ENCODE assay signal across 41 cellular contexts in genomic region chr9:135641745-135642144, GRCh38. TPM values are rescaled to one million over a fixed set of nuclear protein-coding genes. Genes with fewer than 3 reads are reported as not detected.
DNase-seq lines count a peak whose midpoint lies in the region; ATAC-seq, FAIRE-seq and TF ChIP-seq lines count a peak whose summit lies in the region.
"Had no signal": no experiment of that assay in that cellular context is flagged by ENCODE, and none has a peak within 500 bp of the region (broad histone marks: within the 10 kb centered on the region; RNA-seq: fewer than 3 reads in every experiment).

No MANE protein-coding gene starts in this region.

- H3K4me1 ChIP-seq in GM23338 (ENCODE audit: insufficient read depth) (no peaks in the 10 kb centered on the region), OCI-LY7 (ENCODE audit: insufficient read depth, low read length, poor library complexity, severe bottlenecking) (no peaks in the 10 kb centered on the region)
- H3K4me1 ChIP-seq: ascending aorta, gastroesophageal sphincter, lower lobe of right lung, suprapubic skin, upper lobe of left lung had no signal

- DNase-seq in HFF-Myc (ENCODE audit: extremely low read depth, low read depth) (peak; percentile 7), astrocyte of the hippocampus (ENCODE audit: low read depth, low spot score) (peak; percentile 10), foreskin melanocyte (peak; percentile 94), urothelium cell line (ENCODE audit: low spot score) (peak; percentile 25), NCI-H774 (lab: John Stamatoyannopoulos, UW) (no peak), GM23338 (ENCODE audit: low spot score) (no peak), OCI-LY7 (ENCODE audit: low spot score) (no peak)
- DNase-seq: activated CD4-positive, alpha-beta T cell treated with anti-CD3 and anti-CD28 coated beads, Interleukin-2, amount 50 U/mL, for 1 hour; activated gamma-delta T cell; activated naive CD8-positive, alpha-beta T cell treated with anti-CD3 and anti-CD28 coated beads, Interleukin-2, amount 10 ng/mL, durations not matched to agents 7 days and 5 days; activated T-cell treated with anti-CD3 and anti-CD28 coated beads, Interleukin-2, amount 50 U/mL, for 24 hours; central memory CD4-positive, alpha-beta T cell; endodermal cell; Kasumi-1; lower lobe of right lung; MV-4-11; natural killer cell; NCI-H1436 treated with DMSO at 0.1 percent for 48 hours; NCI-H2081 treated with DMSO at 0.1 percent for 48 hours; NCI-H2227 treated with DMSO at 0.1 percent for 48 hours; NCI-H69; occipital lobe; SIG-M5; stimulated activated naive CD4-positive, alpha-beta T cell; SW 1271; T1000; upper lobe of left lung had no signal

- H3K27ac Mint-ChIP-seq in GM23338, result no peak overlapping the region
- H3K27ac Mint-ChIP-seq: activated naive CD8-positive, alpha-beta T cell treated with anti-CD3 and anti-CD28 coated beads, Interleukin-2, amount 10 ng/mL, durations not matched to agents 7 days and 5 days; activated T-cell treated with anti-CD3 and anti-CD28 coated beads, Interleukin-2, amount 50 U/mL, for 24 hours; dendritic cell treated with granulocyte-macrophage colony-stimulating factor and Interleukin-4, amounts not matched to agents 40 ng/mL and 50 ng/mL, for 4 days; endodermal cell; natural killer cell; WTC11 had no signal

- H4K20me1 ChIP-seq in GM23338 (replicated peaks; ENCODE audit: insufficient read depth) (no peaks in the 10 kb centered on the region), OCI-LY7 (ENCODE audit: insufficient read depth, low read length) (no peaks in the 10 kb centered on the region)

- intact Hi-C loops in OCI-LY7 (cut with micrococcal nuclease; ENCODE audit: unreplicated experiment), result no loop called here

- peaks cover 3% of the 10 kb centered on the region for H3K27me3 Mint-ChIP-seq in GM23338 (ENCODE audit: insufficient read depth, low read depth, poor library complexity)

- H3K9me3 ChIP-seq in OCI-LY7 (ENCODE audit: low read length), result peaks cover 12% of the 10 kb centered on the region; the same call in 1 of the 2 replicates

- POLR2A ChIA-PET in OCI-LY7 (lab: Charles Lee), result no interaction called here

- H3K36me3 Mint-ChIP-seq in GM23338 (ENCODE audit: low read depth), result peaks cover 55% of the 10 kb centered on the region
- H3K36me3 Mint-ChIP-seq: activated naive CD8-positive, alpha-beta T cell treated with anti-CD3 and anti-CD28 coated beads, Interleukin-2, amount 10 ng/mL, durations not matched to agents 7 days and 5 days had no signal

- H3K27ac ChIP-seq in GM23338 (ENCODE audit: low read depth), result no peak overlapping the region
- H3K27ac ChIP-seq in OCI-LY7 (ENCODE audit: low read depth, low read length, poor library complexity, severe bottlenecking), result no peak overlapping the region
- H3K27ac ChIP-seq: ascending aorta, gastroesophageal sphincter, hepatocyte, lower lobe of right lung, skin epidermis, suprapubic skin, upper lobe of left lung had no signal

- peaks cover 7% of the 10 kb centered on the region; the same call in 1 of the 2 replicates for H3K9me2 ChIP-seq in GM23338 (ENCODE audit: insufficient read depth)
- H3K9me2 ChIP-seq in OCI-LY7 (ENCODE audit: insufficient read depth, low read length), result no peaks in the 10 kb centered on the region

- ATAC-seq in GM18873 (IDR thresholded peaks at IDR 0.05; ENCODE audit: low FRiP score, unreplicated experiment), result no peak
- no peak for ATAC-seq in GM23338
- ATAC-seq: esophagus mucosa, gastroesophageal sphincter, GM12878, HCT116, HepG2, lower lobe of right lung, natural killer cell, Panc1, WTC11 had no signal

- no peaks in the 10 kb centered on the region for H3K27me3 ChIP-seq in GM23338 (ENCODE audit: insufficient read depth)
- H3K27me3 ChIP-seq: ascending aorta, hepatocyte, upper lobe of left lung had no signal

- H3K9me3 Mint-ChIP-seq in GM23338, result peaks cover 89% of the 10 kb centered on the region

- no peak for FAIRE-seq in urothelium cell line (lab: Jason Lieb, UNC)
- FAIRE-seq: D721Med, GM12878, HepG2 had no signal

- no peak overlapping the region for H2AFZ ChIP-seq in GM23338
- H2AFZ ChIP-seq in OCI-LY7 (ENCODE audit: low read length), result no peak overlapping the region
- H2AFZ ChIP-seq: hepatocyte had no signal

- H3K4me3 Mint-ChIP-seq in GM23338, result no peak overlapping the region
- H3K4me3 Mint-ChIP-seq: activated naive CD8-positive, alpha-beta T cell treated with anti-CD3 and anti-CD28 coated beads, Interleukin-2, amount 10 ng/mL, durations not matched to agents 7 days and 5 days; activated T-cell treated with anti-CD3 and anti-CD28 coated beads, Interleukin-2, amount 50 U/mL, for 24 hours; dendritic cell treated with granulocyte-macrophage colony-stimulating factor and Interleukin-4, amounts not matched to agents 40 ng/mL and 50 ng/mL, for 4 days; endodermal cell; natural killer cell; WTC11 had no signal

- TF ChIP-seq CTCF in HFF-Myc (IDR thresholded peaks at IDR 0.05; ENCODE audit: low read depth, low read length, missing control alignments) (no peak), GM23338 (conservative IDR thresholded peaks at IDR 0.05; ENCODE audit: low read depth in 2 of 2) (no peak), OCI-LY7 (conservative IDR thresholded peaks at IDR 0.05; ENCODE audit: low read length) (no peak)

- H3K4me1 Mint-ChIP-seq in GM23338, result peaks cover 3% of the 10 kb centered on the region; the same call in 1 of the 3 replicates
- H3K4me1 Mint-ChIP-seq: activated naive CD8-positive, alpha-beta T cell treated with anti-CD3 and anti-CD28 coated beads, Interleukin-2, amount 10 ng/mL, durations not matched to agents 7 days and 5 days; endodermal cell; natural killer cell had no signal

- CTCF ChIA-PET in OCI-LY7 (lab: Charles Lee; ENCODE audit: unreplicated experiment), result no interaction called here

- H3K79me2 ChIP-seq in GM23338 (replicated peaks; ENCODE audit: insufficient read depth), result no peaks in the 10 kb centered on the region
- H3K79me2 ChIP-seq in OCI-LY7 (ENCODE audit: insufficient read depth, low read depth, low read length), result no peaks in the 10 kb centered on the region

- no peaks in the 10 kb centered on the region for H3F3A ChIP-seq in GM23338 (replicated peaks; ENCODE audit: low read depth)

- H3K4me3 ChIP-seq in HFF-Myc (replicated peaks; ENCODE audit: low read depth, low read length) (no peak overlapping the region), GM23338 (no peak overlapping the region), OCI-LY7 (ENCODE audit: low read depth, low read length, poor library complexity, severe bottlenecking) (no peak overlapping the region)
- H3K4me3 ChIP-seq: ascending aorta, gastroesophageal sphincter, GM12878, hepatocyte, lower lobe of right lung, skin epidermis, suprapubic skin, upper lobe of left lung had no signal

- BruUV-seq in OCI-LY7 (replicated peaks; lab: Mats Ljungman, UMichigan), result no TSS peak

- H3K36me3 ChIP-seq in GM23338 (ENCODE audit: insufficient read depth) (no peaks in the 10 kb centered on the region), OCI-LY7 (ENCODE audit: insufficient read depth, low read length) (no peaks in the 10 kb centered on the region)
- H3K36me3 ChIP-seq: ascending aorta, gastroesophageal sphincter, lower lobe of right lung, suprapubic skin, upper lobe of left lung had no signal

- H3K4me2 ChIP-seq in GM23338 (no peak overlapping the region), OCI-LY7 (ENCODE audit: low read length) (no peak overlapping the region)
- H3K4me2 ChIP-seq: hepatocyte had no signal

TF ChIP-seq in GM23338, 12 proteins besides CTCF, POLR2A, EP300 and RAD21 (continues in another document):
- no peak for TF ChIP-seq ZNF331 (CRISPR knock-in tag; IDR thresholded peaks at IDR 0.05; ENCODE audit: low read depth)
- TF ChIP-seq CREB1 (CRISPR knock-in tag; IDR thresholded peaks at IDR 0.05; ENCODE audit: low read depth), result no peak
- no peak for TF ChIP-seq ETS1 (IDR thresholded peaks at IDR 0.05)

RNA-seq across cellular contexts. Expression of gene GLT6D1, which starts 2.4 kb away (rescaled TPM):
- not detected in 2 replicates for total RNA-seq in GM23338 (2014; rRNA removed; shearing (Covaris generic))
- not detected in 2 replicates for polyA plus RNA-seq in GM23338 (2016; fragmentation: Nextera tagmentation; extraction: Ambion mirVana)
- not detected in 2 replicates for total RNA-seq in OCI-LY7 (2014; rRNA removed; shearing (Covaris generic))
- not detected in 2 replicates for total RNA-seq in OCI-LY7 (2022)
- total RNA-seq: activated naive CD8-positive, alpha-beta T cell treated with anti-CD3 and anti-CD28 coated beads, Interleukin-2, amount 10 ng/mL, durations not matched to agents 7 days and 5 days; ascending aorta; esophagus mucosa; gastroesophageal sphincter; GM12878; HepG2; lower lobe of right lung; natural killer cell; occipital lobe; suprapubic skin; upper lobe of left lung had no signal
- polyA plus RNA-seq: GM12878, hepatocyte, HepG2 had no signal

RNA-seq across cellular contexts. Expression of gene LCN9, which starts 21.4 kb away (rescaled TPM):
- total RNA-seq in GM23338 (2014; rRNA removed; shearing (Covaris generic)), result not detected in 2 replicates
- polyA plus RNA-seq in GM23338 (2016; fragmentation: Nextera tagmentation; extraction: Ambion mirVana), result not detected in 2 replicates
- not detected in 2 replicates for total RNA-seq in OCI-LY7 (2014; rRNA removed; shearing (Covaris generic))
- not detected in 2 replicates for total RNA-seq in OCI-LY7 (2022)
- total RNA-seq: activated naive CD8-positive, alpha-beta T cell treated with anti-CD3 and anti-CD28 coated beads, Interleukin-2, amount 10 ng/mL, durations not matched to agents 7 days and 5 days; ascending aorta; esophagus mucosa; gastroesophageal sphincter; GM12878; HepG2; lower lobe of right lung; natural killer cell; occipital lobe; suprapubic skin; upper lobe of left lung had no signal
- polyA plus RNA-seq: GM12878, HepG2 had no signal

RNA-seq across cellular contexts. Expression of gene SOHLH1, which starts 57.5 kb away (rescaled TPM):
- 0.21 TPM in 1 of 2 replicates, not detected in the other for total RNA-seq in GM23338 (2014; rRNA removed; shearing (Covaris generic))
- polyA plus RNA-seq in GM23338 (2016; fragmentation: Nextera tagmentation; extraction: Ambion mirVana), result not detected in 2 replicates
- total RNA-seq in OCI-LY7 (2014; rRNA removed; shearing (Covaris generic)), result not detected in 2 replicates
- not detected in 2 replicates for total RNA-seq in OCI-LY7 (2022)
- total RNA-seq: activated naive CD8-positive, alpha-beta T cell treated with anti-CD3 and anti-CD28 coated beads, Interleukin-2, amount 10 ng/mL, durations not matched to agents 7 days and 5 days; ascending aorta; endodermal cell; esophagus mucosa; gastroesophageal sphincter; GM12878; hepatocyte; lower lobe of right lung; natural killer cell; occipital lobe; suprapubic skin; upper lobe of left lung; WTC11 had no signal
- polyA plus RNA-seq: GM12878, hepatocyte had no signal

Comparison
In these comparisons a context has a peak if more than half of its experiments do, and no peak if none do; other contexts are left out.
1. DNase-seq: peak in HFF-Myc (single experiment), astrocyte of the hippocampus (single experiment), foreskin melanocyte (single experiment) and urothelium cell line (single experiment); none in NCI-H774 (single experiment), GM23338 (single experiment) and OCI-LY7 (single experiment).